Comparison of ENCODE assay signal across 1 cellular context in genomic region chr14:39217214-39217879, GRCh38.
TF ChIP-seq lines count a peak whose summit lies in the region.

No MANE protein-coding gene starts in this region.

TF ChIP-seq in HCT116, 20 proteins besides CTCF, POLR2A, EP300 and RAD21 (continued from another document):
- TF ChIP-seq REST (IDR thresholded peaks at IDR 0.05; ENCODE audit: low read depth) (no peak), EZH2phosphoT487 (IDR thresholded peaks at IDR 0.05; ENCODE audit: borderline replicate concordance) (no peak), SP1 (IDR thresholded peaks at IDR 0.05; ENCODE audit: low read depth) (peak; percentile 69; the same call in 1 of the 2 replicates), POLR2AphosphoS5 (IDR thresholded peaks at IDR 0.05; ENCODE audit: low read depth, low read length) (peak; percentile 39), EZH2 (IDR thresholded peaks at IDR 0.05) (no peak), YY1 (IDR thresholded peaks at IDR 0.05; ENCODE audit: extremely low read depth, insufficient replicate concordance, low read depth, low read length) (peak; percentile 63), ZNF274 (IDR thresholded peaks at IDR 0.05; ENCODE audit: low read depth, low read length) (no peak), SRF (IDR thresholded peaks at IDR 0.05; ENCODE audit: low read depth) (no peak), ZBTB33 (IDR thresholded peaks at IDR 0.05; ENCODE audit: extremely low read depth, insufficient replicate concordance, low read length) (no peak)
TF ChIP-seq in HCT116: peak in this region for 10.
